ENCODE assay signal across 16 cellular contexts in genomic region chr2:238505119-238505891, GRCh38.
DNase-seq lines count a peak whose midpoint lies in the region; FAIRE-seq and TF ChIP-seq lines count a peak whose summit lies in the region.
"Had no signal": no experiment of that assay in that cellular context is flagged by ENCODE, and none has a peak within 500 bp of the region (broad histone marks: within the 10 kb centered on the region; RNA-seq: fewer than 3 reads in every experiment).

No MANE protein-coding gene starts in this region.

- peak overlapping the region; percentile 67 for H2BK120ac ChIP-seq in neuronal stem cell (ENCODE audit: low read depth, low read length)

- H3K4ac ChIP-seq in neuronal stem cell (ENCODE audit: low read length) = no peak overlapping the region

- no peak overlapping the region for H3K9ac ChIP-seq in neuronal stem cell (ENCODE audit: low read depth, low read length, poor library complexity)

- H3K36me3 Mint-ChIP-seq in activated T-helper 2 cell treated with anti-CD3 and anti-CD28 coated beads, Interferon-gamma antibody, Interleukin-2, Interleukin-4, amounts not matched to agents 10 μg/mL and 5 μg/mL and 100 μg/mL, durations not matched to agents 14 hours and 24 hours and 36 hours (ENCODE audit: low read depth) = no peaks in the 10 kb centered on the region

- intact Hi-C loops in activated T-helper 2 cell treated with anti-CD3 and anti-CD28 coated beads, Interferon-gamma antibody, Interleukin-2, Interleukin-4, amounts not matched to agents 10 μg/mL and 5 μg/mL and 100 μg/mL, durations not matched to agents 14 hours and 24 hours and 36 hours (cut with micrococcal nuclease) = no loop called here

- H3K4me1 ChIP-seq in neuronal stem cell (ENCODE audit: control insufficient read depth in 2 of 2, insufficient read depth in 1 of 2, low read depth in 1 of 2, low read length in 2 of 2) = peaks cover 0 to 16% of the 10 kb centered on the region in 2 donors
- H3K4me1 ChIP-seq: adrenal gland, upper lobe of left lung had no signal

- no peak for FAIRE-seq in HTR-8/SVneo (lab: Jason Lieb, UNC)

- H3K27me3 Mint-ChIP-seq in activated T-helper 2 cell treated with anti-CD3 and anti-CD28 coated beads, Interferon-gamma antibody, Interleukin-2, Interleukin-4, amounts not matched to agents 10 μg/mL and 5 μg/mL and 100 μg/mL, durations not matched to agents 14 hours and 24 hours and 36 hours (ENCODE audit: low read depth) = peaks cover 3% of the 10 kb centered on the region

- peak; percentile 69 for DNase-seq in NK-92 treated with Interleukin-12 subunit alpha and Interleukin-12 subunit beta, amount 100 ng/mL, for 24 hours (lab: John Stamatoyannopoulos, UW)
- no peak for DNase-seq in NK-92 (lab: John Stamatoyannopoulos, UW; ENCODE audit: unreplicated experiment)
- peak; percentile 3 for DNase-seq in M059J (ENCODE audit: low read depth)
- peak; percentile 20 for DNase-seq in activated T-helper 2 cell treated with anti-CD3 and anti-CD28 coated beads, Interferon-gamma antibody, Interleukin-2, Interleukin-4, amounts not matched to agents 10 μg/mL and 5 μg/mL and 100 μg/mL, durations not matched to agents 14 hours and 24 hours and 36 hours (ENCODE audit: low spot score)
- no peak for DNase-seq in neuronal stem cell (ENCODE audit: low spot score)
- DNase-seq in GM10266 (ENCODE audit: extremely low spot score) = no peak
- no peak for DNase-seq in NOMO-1 (lab: John Stamatoyannopoulos, UW; ENCODE audit: unreplicated experiment in 2 of 2)
- DNase-seq in HTR-8/SVneo (ENCODE audit: insufficient read length, low spot score) = no peak
- DNase-seq: adrenal gland; DMS53; effector memory CD4-positive, alpha-beta T cell; NCI-H2107; stimulated activated naive CD4-positive, alpha-beta T cell treated with Interleukin-2 at 50 U/mL for 16 hours had no signal

- peak overlapping the region; percentile 28 for H3K14ac ChIP-seq in neuronal stem cell (ENCODE audit: low read length)

- peak overlapping the region; percentile 32 for H4K91ac ChIP-seq in neuronal stem cell (ENCODE audit: low read depth, low read length, poor library complexity)

- peaks cover 0 to 8% of the 10 kb centered on the region in 2 donors for H3K9me3 ChIP-seq in neuronal stem cell (replicated peaks in 1 of 2; ENCODE audit: control insufficient read depth in 2 of 2, insufficient read depth in 1 of 2, low read depth in 1 of 2, low read length in 2 of 2)
- H3K9me3 ChIP-seq: adrenal gland, upper lobe of left lung had no signal

- WGBS in neuronal stem cell (ENCODE audit: extremely low coverage in 2 of 2, insufficient read length in 2 of 2, insufficient replicate concordance in 1 of 2), 2 donors = no CpG with 5 or more reads among the region's 16 CpGs

- H3K27ac ChIP-seq in neuronal stem cell (replicated peaks; ENCODE audit: low read length) = no peak overlapping the region
- H3K27ac ChIP-seq: adrenal gland, C4-2B, upper lobe of left lung had no signal

- no peaks in the 10 kb centered on the region for H3K36me3 ChIP-seq in neuronal stem cell (replicated peaks in 1 of 2; ENCODE audit: control insufficient read depth in 2 of 2, insufficient read depth in 2 of 2, low read length in 2 of 2)
- H3K36me3 ChIP-seq: adrenal gland, upper lobe of left lung had no signal

- H3K79me1 ChIP-seq in neuronal stem cell (ENCODE audit: low read depth, low read length) = peaks cover 2% of the 10 kb centered on the region

- no peak overlapping the region for H3K4me2 ChIP-seq in neuronal stem cell (ENCODE audit: insufficient read depth, low read length, poor library complexity, severe bottlenecking)
- H3K4me2 ChIP-seq: smooth muscle cell had no signal

- no peak overlapping the region for H2AFZ ChIP-seq in neuronal stem cell (ENCODE audit: low read length)

- peak overlapping the region in 1 of 2 donors; percentile 32 for H3K4me3 ChIP-seq in neuronal stem cell (ENCODE audit: low read length in 2 of 2)
- H3K4me3 ChIP-seq: adrenal gland, smooth muscle cell, upper lobe of left lung had no signal

- no peak overlapping the region for H4K8ac ChIP-seq in neuronal stem cell (ENCODE audit: low read depth, low read length)

- no peak for TF ChIP-seq CTCF in GM10266 (IDR thresholded peaks at IDR 0.05; ENCODE audit: control insufficient read depth, insufficient read depth, low read depth, missing control alignments)

- H3K9me3 Mint-ChIP-seq in activated T-helper 2 cell treated with anti-CD3 and anti-CD28 coated beads, Interferon-gamma antibody, Interleukin-2, Interleukin-4, amounts not matched to agents 10 μg/mL and 5 μg/mL and 100 μg/mL, durations not matched to agents 14 hours and 24 hours and 36 hours = no peaks in the 10 kb centered on the region

- H3K27ac Mint-ChIP-seq in activated T-helper 2 cell treated with anti-CD3 and anti-CD28 coated beads, Interferon-gamma antibody, Interleukin-2, Interleukin-4, amounts not matched to agents 10 μg/mL and 5 μg/mL and 100 μg/mL, durations not matched to agents 14 hours and 24 hours and 36 hours = no peak overlapping the region

- no peaks in the 10 kb centered on the region for H3K4me1 Mint-ChIP-seq in activated T-helper 2 cell treated with anti-CD3 and anti-CD28 coated beads, Interferon-gamma antibody, Interleukin-2, Interleukin-4, amounts not matched to agents 10 μg/mL and 5 μg/mL and 100 μg/mL, durations not matched to agents 14 hours and 24 hours and 36 hours (ENCODE audit: low read depth)

- H3K18ac ChIP-seq in neuronal stem cell (ENCODE audit: low read length) = peak overlapping the region; percentile 72

- peak overlapping the region; percentile 86 for H2BK15ac ChIP-seq in neuronal stem cell (ENCODE audit: low read length)

- peaks cover 0 to 3% (median 0%) of the 10 kb centered on the region in 3 experiments for H3K27me3 ChIP-seq in neuronal stem cell (ENCODE audit: control insufficient read depth in 3 of 3, insufficient read depth in 3 of 3, low read depth in 1 of 3, low read length in 3 of 3)
- H3K27me3 ChIP-seq: adrenal gland, upper lobe of left lung had no signal

- H3K23ac ChIP-seq in neuronal stem cell (ENCODE audit: low read depth, low read length, poor library complexity) = no peak overlapping the region

- peak overlapping the region; percentile 87 for H2AK5ac ChIP-seq in neuronal stem cell (ENCODE audit: low read depth, low read length)

- H3K4me3 Mint-ChIP-seq in activated T-helper 2 cell treated with anti-CD3 and anti-CD28 coated beads, Interferon-gamma antibody, Interleukin-2, Interleukin-4, amounts not matched to agents 10 μg/mL and 5 μg/mL and 100 μg/mL, durations not matched to agents 14 hours and 24 hours and 36 hours (ENCODE audit: low read depth) = no peak overlapping the region

- no peak overlapping the region for H2BK12ac ChIP-seq in neuronal stem cell (ENCODE audit: low read length)

- H2BK5ac ChIP-seq in neuronal stem cell (ENCODE audit: low read length) = peak overlapping the region; percentile 63

Comparison
In these comparisons a context has a peak if more than half of its experiments do, and no peak if none do; other contexts are left out.
1. DNase-seq: peak in NK-92 treated with Interleukin-12 subunit alpha and Interleukin-12 subunit beta, amount 100 ng/mL, for 24 hours (single experiment), M059J (single experiment) and activated T-helper 2 cell treated with anti-CD3 and anti-CD28 coated beads, Interferon-gamma antibody, Interleukin-2, Interleukin-4, amounts not matched to agents 10 μg/mL and 5 μg/mL and 100 μg/mL, durations not matched to agents 14 hours and 24 hours and 36 hours (single experiment); none in NK-92 (single experiment), neuronal stem cell (single experiment), GM10266 (single experiment), NOMO-1 (0 of 2) and HTR-8/SVneo (single experiment).